In genomic region chrX:112830540-112830939, GRCh38 we compare ENCODE assay signal across 24 cellular contexts.
"Had no signal": no experiment of that assay in that cellular context is flagged by ENCODE, and none has a peak within 500 bp of the region (broad histone marks: within the 10 kb centered on the region; RNA-seq: fewer than 3 reads in every experiment).

No MANE protein-coding gene starts in this region.

- H3K9me3 ChIP-seq: adrenal gland, lower lobe of right lung, right atrium auricular region, tibial artery, uterus had no signal

- H2AFZ ChIP-seq: hepatocyte had no signal

- H3K4me1 ChIP-seq: adrenal gland, lower lobe of right lung, right atrium auricular region, tibial artery, uterus had no signal

- H3K4me2 ChIP-seq: hepatocyte had no signal

- H3K27me3 Mint-ChIP-seq: activated CD4-positive, alpha-beta T cell treated with anti-CD3 and anti-CD28 coated beads for 36 hours; dendritic cell treated with granulocyte-macrophage colony-stimulating factor and Interleukin-4, amounts not matched to agents 40 ng/mL and 50 ng/mL, for 4 days had no signal

- DNase-seq: activated CD4-positive, alpha-beta T cell treated with anti-CD3 and anti-CD28 coated beads for 36 hours; activated CD4-positive, alpha-beta T cell treated with anti-CD3 and anti-CD28 coated beads, Interleukin-2, amount 50 U/mL, for 48 hours; activated gamma-delta T cell treated with Interleukin-2 at 50 U/mL for 16 hours; adrenal gland; effector memory CD4-positive, alpha-beta T cell; foreskin fibroblast; islet precursor cell; left colon; lower lobe of right lung; midbrain; nephron progenitor cell; posterior cingulate gyrus; stimulated activated naive CD8-positive, alpha-beta T cell treated with anti-CD3 and anti-CD28 coated beads, Interleukin-15, Interleukin-2, amounts not matched to agents 100 U/mL and 50 U/mL, for 24 hours; tibial artery; uterus had no signal

- H3K4me3 ChIP-seq: adrenal gland, cardiac muscle cell, hepatocyte, lower lobe of right lung, right atrium auricular region, skin epidermis, tibial artery, uterus had no signal

- H3K4me3 Mint-ChIP-seq: activated CD4-positive, alpha-beta T cell treated with anti-CD3 and anti-CD28 coated beads for 36 hours; activated T-helper 1 cell treated with anti-CD3 and anti-CD28 coated beads, Interleukin-12 subunit alpha, Interleukin-12 subunit beta, Interleukin-2, Interleukin-4 antibody, amounts not matched to agents 30 ng/mL and 10 ng/mL and 1 ng/mL, durations not matched to agents 14 hours and 24 hours and 36 hours; dendritic cell treated with granulocyte-macrophage colony-stimulating factor and Interleukin-4, amounts not matched to agents 40 ng/mL and 50 ng/mL, for 4 days; nephron progenitor cell; WTC11 had no signal

- H3K4me1 Mint-ChIP-seq: activated CD4-positive, alpha-beta T cell treated with anti-CD3 and anti-CD28 coated beads for 36 hours had no signal

- FAIRE-seq: endothelial cell of umbilical vein had no signal

- H3K9me3 Mint-ChIP-seq: activated naive CD4-positive, alpha-beta T cell treated with anti-CD3 and anti-CD28 coated beads, Interleukin-2, amount 50 U/mL, for 72 hours; activated T-helper 1 cell treated with anti-CD3 and anti-CD28 coated beads, Interleukin-12 subunit alpha, Interleukin-12 subunit beta, Interleukin-2, Interleukin-4 antibody, amounts not matched to agents 30 ng/mL and 10 ng/mL and 1 ng/mL, durations not matched to agents 14 hours and 24 hours and 36 hours; dendritic cell treated with granulocyte-macrophage colony-stimulating factor and Interleukin-4, amounts not matched to agents 40 ng/mL and 50 ng/mL, for 4 days; nephron progenitor cell; WTC11 had no signal

- H3K27ac Mint-ChIP-seq: activated CD4-positive, alpha-beta T cell treated with anti-CD3 and anti-CD28 coated beads for 36 hours; activated naive CD4-positive, alpha-beta T cell treated with anti-CD3 and anti-CD28 coated beads, Interleukin-2, amount 50 U/mL, for 72 hours; activated T-helper 1 cell treated with anti-CD3 and anti-CD28 coated beads, Interleukin-12 subunit alpha, Interleukin-12 subunit beta, Interleukin-2, Interleukin-4 antibody, amounts not matched to agents 30 ng/mL and 10 ng/mL and 1 ng/mL, durations not matched to agents 14 hours and 24 hours and 36 hours; dendritic cell treated with granulocyte-macrophage colony-stimulating factor and Interleukin-4, amounts not matched to agents 40 ng/mL and 50 ng/mL, for 4 days; nephron progenitor cell; WTC11 had no signal

- H3K27me3 ChIP-seq: cardiac muscle cell, hepatocyte, right atrium auricular region, tibial artery, uterus had no signal

- H3K36me3 ChIP-seq: adrenal gland, cardiac muscle cell, lower lobe of right lung, right atrium auricular region, tibial artery, uterus had no signal

- ATAC-seq: activated CD4-positive, alpha-beta T cell treated with anti-CD3 and anti-CD28 coated beads for 36 hours; activated naive CD4-positive, alpha-beta T cell treated with anti-CD3 and anti-CD28 coated beads, Interleukin-2, amount 50 U/mL, for 72 hours; left colon; lower lobe of right lung; stimulated activated naive CD8-positive, alpha-beta T cell treated with anti-CD3 and anti-CD28 coated beads, Interleukin-15, Interleukin-2, amounts not matched to agents 100 U/mL and 50 U/mL, for 24 hours; WTC11 had no signal

- H3K27ac ChIP-seq: adrenal gland, cardiac muscle cell, hepatocyte, lower lobe of right lung, right atrium auricular region, skin epidermis, tibial artery, uterus had no signal

- H3K36me3 Mint-ChIP-seq: activated naive CD4-positive, alpha-beta T cell treated with anti-CD3 and anti-CD28 coated beads, Interleukin-2, amount 50 U/mL, for 72 hours; WTC11 had no signal
